In the genomic region with DNA sequence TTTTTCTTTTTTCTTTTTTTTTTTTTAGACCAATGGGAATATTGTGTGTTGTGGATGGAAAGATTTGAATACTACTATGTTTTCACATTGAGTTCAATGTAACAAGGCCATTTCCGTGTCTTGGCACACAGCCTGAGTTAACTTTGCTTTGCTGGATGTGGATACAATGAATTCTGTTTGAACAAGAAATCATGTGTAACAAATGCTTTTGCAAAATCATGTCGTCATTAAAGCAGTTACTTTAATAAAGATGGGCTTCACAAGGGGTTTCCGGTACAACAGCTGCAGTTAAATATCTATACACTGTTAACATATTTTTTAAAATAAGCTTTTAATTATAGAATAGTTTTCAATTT, we compare ENCODE assay signal across 9 cellular contexts. TPM values are rescaled to one million over a fixed set of nuclear protein-coding genes. Genes with fewer than 3 reads are reported as not detected.
DNase-seq lines count a peak whose midpoint lies in the region; ATAC-seq and TF ChIP-seq lines count a peak whose summit lies in the region.
"Had no signal": no experiment of that assay in that cellular context is flagged by ENCODE, and none has a peak within 500 bp of the region (broad histone marks: within the 10 kb centered on the region; RNA-seq: fewer than 3 reads in every experiment).

No MANE protein-coding gene starts in this region.

- H3K9me3 ChIP-seq in left ventricle myocardium inferior (replicated peaks), result no peaks in the 10 kb centered on the region
- H3K9me3 ChIP-seq in thyroid gland, result no peaks in the 10 kb centered on the region
- no peaks in the 10 kb centered on the region for H3K9me3 ChIP-seq in CD4-positive, alpha-beta memory T cell (ENCODE audit: control insufficient read depth in 1 of 2, low read length in 2 of 2)
- H3K9me3 ChIP-seq: psoas muscle had no signal

- peak; percentile 20 for DNase-seq in NCI-H146 (lab: John Stamatoyannopoulos, UW)
- no peak for DNase-seq in NCI-H146 treated with DMSO at 0.1 percent for 48 hours (lab: John Stamatoyannopoulos, UW; ENCODE audit: unreplicated experiment)
- DNase-seq in NCI-H446 treated with DMSO at 0.1 percent for 48 hours (lab: John Stamatoyannopoulos, UW), result peak; percentile 1
- no peak for DNase-seq in left ventricle myocardium inferior
- peak; percentile 81 for DNase-seq in thyroid gland
- no peak for DNase-seq in CD4-positive, alpha-beta memory T cell
- DNase-seq in foreskin keratinocyte, result no peak
- DNase-seq: psoas muscle had no signal

- peak overlapping the region in 1 of 8 donors; percentile 17 for H3K4me3 Mint-ChIP-seq in CD4-positive, alpha-beta memory T cell

- H3K36me3 ChIP-seq in left ventricle myocardium inferior, result no peaks in the 10 kb centered on the region
- no peaks in the 10 kb centered on the region for H3K36me3 ChIP-seq in thyroid gland
- no peaks in the 10 kb centered on the region for H3K36me3 ChIP-seq in CD4-positive, alpha-beta memory T cell (ENCODE audit: insufficient read depth, low read length)

- peaks cover 0 to 4% (median 0%) of the 10 kb centered on the region in 8 donors for H3K9me3 Mint-ChIP-seq in CD4-positive, alpha-beta memory T cell

- H3K4me3 ChIP-seq in left ventricle myocardium inferior (peak overlapping the region; percentile 1), thyroid gland (replicated peaks in 1 of 3) (no peak overlapping the region)
- no peak overlapping the region for H3K4me3 ChIP-seq in CD4-positive, alpha-beta memory T cell (ENCODE audit: low read length in 2 of 2)
- H3K4me3 ChIP-seq: psoas muscle had no signal

- H3K27ac ChIP-seq in left ventricle myocardium inferior (replicated peaks) (peak overlapping the region; percentile 88), thyroid gland (peak overlapping the region; percentile 73 to 89 (median 82)), foreskin keratinocyte (no peak overlapping the region)
- no peak overlapping the region for H3K27ac ChIP-seq in CD4-positive, alpha-beta memory T cell (ENCODE audit: low read depth, low read length)
- H3K27ac ChIP-seq: psoas muscle had no signal

- POLR2A ChIA-PET in CD4-positive, alpha-beta memory T cell (lab: Charles Lee; ENCODE audit: partially characterized antibody), result no interaction called here

- ATAC-seq in HG02588 (IDR thresholded peaks at IDR 0.05; ENCODE audit: unreplicated experiment) (no peak), foreskin keratinocyte (no peak)

- H3K27me3 Mint-ChIP-seq in CD4-positive, alpha-beta memory T cell, result peaks cover 10 to 11% of the 10 kb centered on the region in 2 donors

- H3K27ac Mint-ChIP-seq in CD4-positive, alpha-beta memory T cell, result peak overlapping the region in 1 of 7 donors; percentile 57

- intact Hi-C loops in left ventricle myocardium inferior (cut with micrococcal nuclease) (no loop called here), thyroid gland (cut with DNase I) (no loop called here)
- intact Hi-C loops in CD4-positive, alpha-beta memory T cell (cut with micrococcal nuclease), result no loop called here

- 6 to 19% methylated on average over 3 of the region's 3 CpGs for whole genome bisulfite sequencing in thyroid gland, 2 donors

- peaks cover 0 to 4% (median 0%) of the 10 kb centered on the region in 4 donors for H3K4me1 Mint-ChIP-seq in CD4-positive, alpha-beta memory T cell

- CTCF ChIA-PET in CD4-positive, alpha-beta memory T cell (lab: Charles Lee; ENCODE audit: partially characterized antibody), result no interaction called here

- TF ChIP-seq CTCF in left ventricle myocardium inferior (IDR thresholded peaks at IDR 0.05; ENCODE audit: borderline replicate concordance) (no peak), thyroid gland (IDR thresholded peaks at IDR 0.05) (no peak), foreskin keratinocyte (conservative IDR thresholded peaks at IDR 0.05) (no peak)

- H3K4me1 ChIP-seq in left ventricle myocardium inferior (peaks cover 29% of the 10 kb centered on the region), thyroid gland (peaks cover 22 to 24% of the 10 kb centered on the region in 2 donors), foreskin keratinocyte (no peaks in the 10 kb centered on the region)
- H3K4me1 ChIP-seq in CD4-positive, alpha-beta memory T cell (ENCODE audit: insufficient read depth, low read length), result no peaks in the 10 kb centered on the region
- H3K4me1 ChIP-seq: psoas muscle had no signal

- H3K36me3 Mint-ChIP-seq in CD4-positive, alpha-beta memory T cell, result no peaks in the 10 kb centered on the region

- H3K27me3 ChIP-seq in left ventricle myocardium inferior (ENCODE audit: low read depth) (no peaks in the 10 kb centered on the region), thyroid gland (no peaks in the 10 kb centered on the region), foreskin keratinocyte (no peaks in the 10 kb centered on the region)
- H3K27me3 ChIP-seq in CD4-positive, alpha-beta memory T cell (ENCODE audit: insufficient read depth, low read length), result no peaks in the 10 kb centered on the region

- no peak for TF ChIP-seq POLR2A in thyroid gland (IDR thresholded peaks at IDR 0.05)

RNA-seq across cellular contexts. Expression of gene ENTPD1, which starts 13.5 kb away (rescaled TPM):
- 7.7 TPM for total RNA-seq in left ventricle myocardium inferior
- 10 to 100 TPM in 3 of 4 donors, 1 to 10 TPM in 1; 7.2 to 19.3 (median 13.4) TPM for total RNA-seq in thyroid gland
- total RNA-seq in CD4-positive, alpha-beta memory T cell, result 1 to 10 TPM; 1.6 to 1.9 TPM
- polyA plus RNA-seq in CD4-positive, alpha-beta memory T cell, result 1 to 10 TPM; 1.2 to 1.6 TPM
- not detected in 2 replicates for total RNA-seq in foreskin keratinocyte
- polyA plus RNA-seq in foreskin keratinocyte, result not detected in 2 replicates

RNA-seq across cellular contexts. Expression of gene TCTN3, which starts 48.8 kb away (rescaled TPM):
- total RNA-seq in left ventricle myocardium inferior (11.6 TPM), thyroid gland (10 to 100 TPM; 37.5 to 62.1 (median 51.8) TPM), foreskin keratinocyte (29.8 and 33.9 TPM in 2 replicates)
- 10 to 100 TPM; 20.5 to 22.2 TPM for total RNA-seq in CD4-positive, alpha-beta memory T cell
- polyA plus RNA-seq in CD4-positive, alpha-beta memory T cell, result 10 to 100 TPM; 50.4 to 54.9 TPM
- polyA plus RNA-seq in foreskin keratinocyte, result 26.6 and 30.4 TPM in 2 replicates

Comparison
In these comparisons a context has a peak if more than half of its experiments do, and no peak if none do; other contexts are left out.
1. DNase-seq: peak in NCI-H146 (single experiment), NCI-H446 treated with DMSO at 0.1 percent for 48 hours (single experiment) and thyroid gland (2 of 2); none in NCI-H146 treated with DMSO at 0.1 percent for 48 hours (single experiment), left ventricle myocardium inferior (single experiment), CD4-positive, alpha-beta memory T cell (0 of 5) and foreskin keratinocyte (0 of 2).
2. H3K27ac ChIP-seq: peak in left ventricle myocardium inferior (single experiment) and thyroid gland (3 of 3); none in CD4-positive, alpha-beta memory T cell (single experiment) and foreskin keratinocyte (single experiment).